8 cellular contexts compared by ENCODE assay signal in the genomic region with DNA sequence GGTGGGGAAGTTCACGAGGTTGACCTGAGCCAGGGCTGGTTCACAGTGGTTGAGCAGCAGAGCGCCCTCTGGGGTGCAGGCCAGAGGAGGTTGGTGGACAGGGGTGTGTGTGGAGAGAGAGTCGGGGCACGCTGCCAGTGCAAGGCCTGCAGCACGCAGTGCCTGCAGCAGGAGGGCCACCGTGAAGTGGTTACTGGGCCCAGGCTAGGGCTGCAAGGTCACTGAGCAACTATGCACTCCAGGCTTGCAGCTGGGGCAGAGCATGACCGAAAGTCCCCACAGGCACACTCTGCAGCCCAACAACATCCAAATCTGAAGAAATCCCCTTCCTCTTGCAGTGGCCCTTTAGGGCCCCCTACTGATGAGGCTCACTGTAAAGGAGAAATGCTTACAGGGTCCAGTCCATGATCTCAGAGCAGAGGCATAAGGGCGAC.
DNase-seq lines count a peak whose midpoint lies in the region; ATAC-seq and TF ChIP-seq lines count a peak whose summit lies in the region.

No MANE protein-coding gene starts in this region.

- peak; percentile 51 for DNase-seq in BE2C
- DNase-seq in GM19238 (ENCODE audit: insufficient read length, low spot score): peak; percentile 25
- DNase-seq in RWPE2 (ENCODE audit: low spot score): no peak
- DNase-seq in left ventricle myocardium superior: peak; percentile 47
- no peak for DNase-seq in gastrocnemius medialis
- no peak for DNase-seq in OCI-M1 (lab: John Stamatoyannopoulos, UW)

- peak; percentile 66 for TF ChIP-seq CTCF in BE2C (IDR thresholded peaks at IDR 0.05; ENCODE audit: low read depth, low read length)
- no peak for TF ChIP-seq CTCF in RWPE2 (IDR thresholded peaks at IDR 0.05; ENCODE audit: poor library complexity, severe bottlenecking)
- TF ChIP-seq CTCF in gastrocnemius medialis (IDR thresholded peaks at IDR 0.05 in 4 of 5, conservative IDR thresholded peaks at IDR 0.05 in 1 of 5): no peak

- H3K4me1 ChIP-seq in BE2C: no peaks in the 10 kb centered on the region
- H3K4me1 ChIP-seq in RWPE2 (ENCODE audit: insufficient read depth, poor library complexity, severe bottlenecking): no peaks in the 10 kb centered on the region
- H3K4me1 ChIP-seq in gastrocnemius medialis: no peaks in the 10 kb centered on the region

- H3K27me3 ChIP-seq in BE2C (no peaks in the 10 kb centered on the region), RWPE2 (ENCODE audit: insufficient read depth, poor library complexity, severe bottlenecking) (no peaks in the 10 kb centered on the region), gastrocnemius medialis (no peaks in the 10 kb centered on the region)

- intact Hi-C loops in left ventricle myocardium superior (cut with micrococcal nuclease) (loop anchor here (10.0 kb wide), 1 partner anchor 254 kb away; a partner anchor contains a TSS), gastrocnemius medialis (cut with DNase I; ENCODE audit: low total_unique reads) (loop anchor here (1.0 kb wide), 1 partner anchor 254 kb away; no protein-coding TSS in a partner anchor)

- in situ Hi-C loops in gastrocnemius medialis (cut with MboI; ENCODE audit: low sequenced_read_pairs in 4 of 4): no loop called here

- no peaks in the 10 kb centered on the region for H3K36me3 ChIP-seq in BE2C
- H3K36me3 ChIP-seq in RWPE2 (ENCODE audit: low read depth): peaks cover 15% of the 10 kb centered on the region
- H3K36me3 ChIP-seq in gastrocnemius medialis: no peaks in the 10 kb centered on the region

- no peaks in the 10 kb centered on the region; the same call in 1 of the 2 replicates for H3K9me3 ChIP-seq in BE2C
- H3K9me3 ChIP-seq in RWPE2 (ENCODE audit: severe bottlenecking): no peaks in the 10 kb centered on the region
- H3K9me3 ChIP-seq in gastrocnemius medialis: no peaks in the 10 kb centered on the region

- TF ChIP-seq POLR2A in gastrocnemius medialis (IDR thresholded peaks at IDR 0.05): no peak

- H3K4me3 ChIP-seq in BE2C (ENCODE audit: low read depth, low read length) (no peak overlapping the region), RWPE2 (ENCODE audit: severe bottlenecking) (no peak overlapping the region), gastrocnemius medialis (no peak overlapping the region)

- peak; percentile 23; the same call in 1 of the 3 replicates for ATAC-seq in RWPE2 (ENCODE audit: low read depth)
- ATAC-seq in left ventricle myocardium superior: peak; percentile 36
- no peak for ATAC-seq in GM18909 (IDR thresholded peaks at IDR 0.05; ENCODE audit: poor library complexity, unreplicated experiment)
- no peak for ATAC-seq in GM18498 (IDR thresholded peaks at IDR 0.05; ENCODE audit: unreplicated experiment)
- ATAC-seq in gastrocnemius medialis: no peak

- H3K27ac ChIP-seq in RWPE2 (ENCODE audit: poor library complexity, severe bottlenecking): no peak overlapping the region
- no peak overlapping the region for H3K27ac ChIP-seq in gastrocnemius medialis

Comparison
In these comparisons a context has a peak if more than half of its experiments do, and no peak if none do; other contexts are left out.
1. DNase-seq: peak in BE2C (single experiment), GM19238 (single experiment) and left ventricle myocardium superior (single experiment); none in RWPE2 (single experiment), gastrocnemius medialis (0 of 2) and OCI-M1 (single experiment).
2. ATAC-seq: peak in RWPE2 (single experiment) and left ventricle myocardium superior (single experiment); none in GM18909 (single experiment), GM18498 (single experiment) and gastrocnemius medialis (0 of 2).